Comparison of ENCODE assay signal across 10 cellular contexts in genomic region chr10:103394180-103394579, GRCh38. TPM values are rescaled to one million over a fixed set of nuclear protein-coding genes. Genes with fewer than 3 reads are reported as not detected.
DNase-seq lines count a peak whose midpoint lies in the region; ATAC-seq and TF ChIP-seq lines count a peak whose summit lies in the region.
"Had no signal": no experiment of that assay in that cellular context is flagged by ENCODE, and none has a peak within 500 bp of the region (broad histone marks: within the 10 kb centered on the region; RNA-seq: fewer than 3 reads in every experiment).

No MANE protein-coding gene starts in this region.

- H3F3A ChIP-seq in SU-DHL-6 (ENCODE audit: insufficient read depth): peaks cover 4% of the 10 kb centered on the region; the same call in 1 of the 2 replicates

- peaks cover 0 to 37% (median 28%) of the 10 kb centered on the region in 4 donors for H3K4me1 ChIP-seq in tibial artery

- no peak overlapping the region for H3K27ac ChIP-seq in SU-DHL-6 (ENCODE audit: low read depth, low read length)
- H3K27ac ChIP-seq in tibial artery: no peak overlapping the region
- H3K27ac ChIP-seq: suprapubic skin had no signal

- TF ChIP-seq CTCF in SU-DHL-6 (IDR thresholded peaks at IDR 0.05; ENCODE audit: insufficient read depth, low read length, poor library complexity, severe bottlenecking): no peak
- no peak for TF ChIP-seq CTCF in glutamatergic neuron (IDR thresholded peaks at IDR 0.05; ENCODE audit: partially characterized antibody, unreplicated experiment)
- no peak for TF ChIP-seq CTCF in tibial artery (IDR thresholded peaks at IDR 0.05)

- H3K4me1 Mint-ChIP-seq in activated T-cell treated with anti-CD3 and anti-CD28 coated beads, Interleukin-2, amount 50 U/mL, for 4 hours (ENCODE audit: low read depth): peaks cover 51% of the 10 kb centered on the region
- peaks cover 15% of the 10 kb centered on the region for H3K4me1 Mint-ChIP-seq in glutamatergic neuron (ENCODE audit: low read depth, unreplicated experiment)

- no peak overlapping the region for H3K9ac ChIP-seq in SU-DHL-6 (ENCODE audit: low read length)

- H3K27me3 ChIP-seq in SU-DHL-6 (ENCODE audit: low read length) (no peaks in the 10 kb centered on the region), tibial artery (no peaks in the 10 kb centered on the region)
- H3K27me3 ChIP-seq: suprapubic skin had no signal

- H3K27ac Mint-ChIP-seq in glutamatergic neuron (ENCODE audit: unreplicated experiment): no peak overlapping the region

- H3K9me3 Mint-ChIP-seq in activated T-cell treated with anti-CD3 and anti-CD28 coated beads, Interleukin-2, amount 50 U/mL, for 4 hours: no peaks in the 10 kb centered on the region
- peaks cover 6% of the 10 kb centered on the region for H3K9me3 Mint-ChIP-seq in glutamatergic neuron (ENCODE audit: unreplicated experiment)

- H3K4me2 ChIP-seq in SU-DHL-6 (ENCODE audit: low read depth, low read length, poor library complexity, severe bottlenecking): peak overlapping the region; percentile 92

- H3K9me2 ChIP-seq in SU-DHL-6 (replicated peaks; ENCODE audit: insufficient read depth, low read length): no peaks in the 10 kb centered on the region

- H2AFZ ChIP-seq in SU-DHL-6 (ENCODE audit: low read depth, low read length, severe bottlenecking): no peak overlapping the region

- no peak for ATAC-seq in activated T-cell treated with anti-CD3 and anti-CD28 coated beads, Interleukin-2, amount 50 U/mL, for 4 hours
- no peak for ATAC-seq in stimulated activated naive CD8-positive, alpha-beta T cell treated with anti-CD3 and anti-CD28 coated beads, Interleukin-15, Interleukin-2, amounts not matched to agents 100 U/mL and 50 U/mL, for 24 hours
- no peak for ATAC-seq in HG02759 (IDR thresholded peaks at IDR 0.05; ENCODE audit: unreplicated experiment)

- no peaks in the 10 kb centered on the region for H3K27me3 Mint-ChIP-seq in activated T-cell treated with anti-CD3 and anti-CD28 coated beads, Interleukin-2, amount 50 U/mL, for 4 hours (ENCODE audit: low read depth)
- peaks cover 5% of the 10 kb centered on the region for H3K27me3 Mint-ChIP-seq in glutamatergic neuron (ENCODE audit: unreplicated experiment)

- intact Hi-C loops in tibial artery (cut with DNase I; ENCODE audit: low total_unique reads): loop anchor here (2.0 kb wide), 1 partner anchor 27 kb away; the partner anchor contains the start of gene TAF5

- H3K4me3 ChIP-seq in SU-DHL-6 (ENCODE audit: insufficient read depth, low read length, poor library complexity, severe bottlenecking) (no peak overlapping the region), tibial artery (no peak overlapping the region)
- H3K4me3 ChIP-seq: suprapubic skin had no signal

- H3K36me3 ChIP-seq in SU-DHL-6 (ENCODE audit: low read length): peaks cover 4% of the 10 kb centered on the region; the same call in 1 of the 2 replicates
- H3K36me3 ChIP-seq in tibial artery: peaks cover 28 to 37% (median 31%) of the 10 kb centered on the region in 3 donors

- H3K4me3 Mint-ChIP-seq in activated T-cell treated with anti-CD3 and anti-CD28 coated beads, Interleukin-2, amount 50 U/mL, for 4 hours: peak overlapping the region; percentile 65
- H3K4me3 Mint-ChIP-seq in glutamatergic neuron (ENCODE audit: unreplicated experiment): peak overlapping the region; percentile 63

- peaks cover 56% of the 10 kb centered on the region for H3K79me2 ChIP-seq in SU-DHL-6 (ENCODE audit: insufficient read depth, low read length)

- no peaks in the 10 kb centered on the region for H3K9me3 ChIP-seq in SU-DHL-6 (ENCODE audit: insufficient read depth, low read length)
- H3K9me3 ChIP-seq in tibial artery: no peaks in the 10 kb centered on the region
- H3K9me3 ChIP-seq: suprapubic skin had no signal

- DNase-seq in activated T-cell treated with anti-CD3 and anti-CD28 coated beads, Interleukin-2, amount 50 U/mL, for 4 hours: no peak
- DNase-seq in activated T-cell treated with anti-CD3 and anti-CD28 coated beads for 4 hours (no peak), glutamatergic neuron (no peak), tibial artery (no peak), EL (no peak)
- DNase-seq in stimulated activated naive CD8-positive, alpha-beta T cell treated with anti-CD3 and anti-CD28 coated beads, Interleukin-15, Interleukin-2, amounts not matched to agents 100 U/mL and 50 U/mL, for 24 hours: peak; percentile 8
- DNase-seq: effector CD4-positive, alpha-beta T cell had no signal

- peaks cover 30% of the 10 kb centered on the region for H3K36me3 Mint-ChIP-seq in activated T-cell treated with anti-CD3 and anti-CD28 coated beads, Interleukin-2, amount 50 U/mL, for 4 hours (ENCODE audit: insufficient read depth)
- no peaks in the 10 kb centered on the region for H3K36me3 Mint-ChIP-seq in glutamatergic neuron (ENCODE audit: unreplicated experiment)

- no peaks in the 10 kb centered on the region for H4K20me1 ChIP-seq in SU-DHL-6 (ENCODE audit: low read depth, low read length)

RNA-seq across cellular contexts. Expression of gene ATP5MK, which starts 2.1 kb away (rescaled TPM):
- 100 to 1,000 TPM; 426 to 450 (median 433) TPM for total RNA-seq in activated T-cell treated with anti-CD3 and anti-CD28 coated beads, Interleukin-2, amount 50 U/mL, for 4 hours
- 330 TPM for total RNA-seq in glutamatergic neuron (ENCODE audit: unreplicated experiment)

RNA-seq across cellular contexts. Expression of gene PDCD11, which starts 2.2 kb away (rescaled TPM):
- 100 to 1,000 TPM; 122 to 127 (median 124) TPM for total RNA-seq in activated T-cell treated with anti-CD3 and anti-CD28 coated beads, Interleukin-2, amount 50 U/mL, for 4 hours
- total RNA-seq in glutamatergic neuron (ENCODE audit: unreplicated experiment): 73.2 TPM

RNA-seq across cellular contexts. Expression of gene TAF5, which starts 26.4 kb away (rescaled TPM):
- 1 to 10 TPM; 6.9 to 9.6 (median 7.8) TPM for total RNA-seq in activated T-cell treated with anti-CD3 and anti-CD28 coated beads, Interleukin-2, amount 50 U/mL, for 4 hours
- total RNA-seq in glutamatergic neuron (ENCODE audit: unreplicated experiment): 6.9 TPM

RNA-seq across cellular contexts. Expression of gene PCGF6, which starts 43.2 kb away (rescaled TPM):
- 10 to 100 TPM; 15.8 to 18.1 (median 16.9) TPM for total RNA-seq in activated T-cell treated with anti-CD3 and anti-CD28 coated beads, Interleukin-2, amount 50 U/mL, for 4 hours
- total RNA-seq in glutamatergic neuron (ENCODE audit: unreplicated experiment): 7.4 TPM

RNA-seq across cellular contexts. Expression of gene CALHM2, which starts 58.0 kb away (rescaled TPM):
- 1 to 10 TPM; 2.8 to 6.0 (median 3.8) TPM for total RNA-seq in activated T-cell treated with anti-CD3 and anti-CD28 coated beads, Interleukin-2, amount 50 U/mL, for 4 hours
- total RNA-seq in glutamatergic neuron (ENCODE audit: unreplicated experiment): 0.44 TPM
